Comparison of ENCODE assay signal across 1 cellular context in the genomic region with DNA sequence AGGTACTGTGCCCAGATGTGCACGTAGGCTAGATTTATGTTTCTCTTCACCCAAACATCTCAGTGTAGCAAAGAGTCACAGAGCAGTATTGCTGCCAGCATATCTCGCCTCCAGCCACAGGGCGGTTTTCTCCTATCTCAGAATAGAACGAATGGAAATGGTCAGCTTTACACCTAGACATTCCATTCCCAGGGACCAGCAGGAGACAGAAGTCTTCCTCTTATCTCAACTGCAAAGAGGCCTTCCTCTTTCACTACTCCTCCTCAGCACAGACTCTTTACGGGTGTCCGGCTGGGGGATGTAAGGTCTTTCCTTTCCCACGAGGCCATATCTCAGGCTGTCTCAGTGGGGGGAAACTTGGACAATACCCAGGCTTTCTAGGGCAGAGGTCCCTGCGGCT.
TF ChIP-seq lines count a peak whose summit lies in the region.

No MANE protein-coding gene starts in this region.

TF ChIP-seq in K562, 482 proteins besides CTCF, POLR2A, EP300 and RAD21:
- peak; percentile 50; the same call in 1 of the 2 replicates for TF ChIP-seq SPI1 (IDR thresholded peaks at IDR 0.05; ENCODE audit: borderline replicate concordance, low read depth, low read length)
